Comparison of ENCODE assay signal across 1 cellular context in the genomic region with DNA sequence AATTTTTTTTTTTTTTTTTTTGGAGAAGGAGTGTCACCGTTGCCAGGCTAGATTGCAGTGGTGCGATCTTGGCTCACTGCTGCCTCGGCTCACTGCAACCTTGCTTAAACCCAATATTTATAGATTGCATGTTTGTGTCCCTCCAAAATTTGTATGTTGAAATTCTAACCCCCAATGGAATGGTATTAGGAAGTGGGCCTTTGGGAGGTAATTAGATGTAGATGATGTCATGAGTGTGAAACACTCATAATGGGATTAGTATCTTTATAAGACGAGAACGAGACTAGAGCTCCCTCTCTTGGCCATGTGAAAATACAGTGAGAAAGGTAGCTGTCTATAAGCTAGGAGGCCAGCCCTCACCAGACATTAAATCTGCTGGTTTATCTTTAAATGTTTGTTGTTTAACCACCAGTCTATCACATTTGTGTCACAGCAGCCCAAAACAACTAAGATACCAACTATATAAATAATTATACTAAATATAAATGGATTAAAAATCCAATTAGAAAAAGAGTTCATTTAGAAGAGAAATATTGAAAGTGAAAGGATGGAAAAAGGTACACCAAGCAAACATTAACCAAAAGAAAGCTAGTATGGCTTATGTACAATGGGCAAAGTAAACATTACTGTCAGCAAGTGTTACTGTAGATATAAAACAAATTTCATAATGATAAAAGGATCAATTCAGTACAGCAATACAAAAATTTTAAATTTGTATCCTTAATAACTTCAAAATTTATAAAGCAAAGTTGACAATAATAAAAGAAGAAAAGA.
A peak's percentile ranks its signal among the peaks of the same experiment; 100 is the strongest.
TF ChIP-seq lines count a peak whose summit lies in the region.

No MANE protein-coding gene starts in this region.

TF ChIP-seq in HepG2, 621 proteins besides CTCF, POLR2A, EP300 and RAD21 (continues in another document):
- TF ChIP-seq, protein P1, sequence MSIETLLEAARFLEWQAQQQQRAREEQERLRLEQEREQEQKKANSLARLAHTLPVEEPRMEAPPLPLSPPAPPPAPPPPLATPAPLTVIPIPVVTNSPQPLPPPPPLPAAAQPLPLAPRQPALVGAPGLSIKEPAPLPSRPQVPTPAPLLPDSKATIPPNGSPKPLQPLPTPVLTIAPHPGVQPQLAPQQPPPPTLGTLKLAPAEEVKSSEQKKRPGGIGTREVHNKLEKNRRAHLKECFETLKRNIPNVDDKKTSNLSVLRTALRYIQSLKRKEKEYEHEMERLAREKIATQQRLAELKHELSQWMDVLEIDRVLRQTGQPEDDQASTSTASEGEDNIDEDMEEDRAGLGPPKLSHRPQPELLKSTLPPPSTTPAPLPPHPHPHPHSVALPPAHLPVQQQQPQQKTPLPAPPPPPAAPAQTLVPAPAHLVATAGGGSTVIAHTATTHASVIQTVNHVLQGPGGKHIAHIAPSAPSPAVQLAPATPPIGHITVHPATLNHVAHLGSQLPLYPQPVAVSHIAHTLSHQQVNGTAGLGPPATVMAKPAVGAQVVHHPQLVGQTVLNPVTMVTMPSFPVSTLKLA (IDR thresholded peaks at IDR 0.05): no peak
- TF ChIP-seq, protein P2, sequence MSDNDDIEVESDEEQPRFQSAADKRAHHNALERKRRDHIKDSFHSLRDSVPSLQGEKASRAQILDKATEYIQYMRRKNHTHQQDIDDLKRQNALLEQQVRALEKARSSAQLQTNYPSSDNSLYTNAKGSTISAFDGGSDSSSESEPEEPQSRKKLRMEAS (IDR thresholded peaks at IDR 0.05): no peak
- TF ChIP-seq STAG1 (CRISPR knock-in tag; IDR thresholded peaks at IDR 0.05) (peak; percentile 62), NFIB (CRISPR knock-in tag; IDR thresholded peaks at IDR 0.05; ENCODE audit: borderline replicate concordance) (no peak), HOXA7 (CRISPR knock-in tag; IDR thresholded peaks at IDR 0.05) (no peak), MIXL1 (CRISPR knock-in tag; IDR thresholded peaks at IDR 0.05) (peak; percentile 48; the same call in 1 of the 2 replicates), ERF (CRISPR knock-in tag; IDR thresholded peaks at IDR 0.05) (no peak), ZNF567 (CRISPR knock-in tag; IDR thresholded peaks at IDR 0.05; ENCODE audit: borderline replicate concordance) (no peak), ZNF264 (CRISPR knock-in tag; IDR thresholded peaks at IDR 0.05) (0 out of 2 replicates have a peak, but pooled peaks have one; percentile 27), ZNF768 (CRISPR knock-in tag; IDR thresholded peaks at IDR 0.05) (no peak), ASH2L (IDR thresholded peaks at IDR 0.05; ENCODE audit: insufficient read length, low read depth, low read length) (peak; percentile 31), ZSCAN9 (CRISPR knock-in tag; IDR thresholded peaks at IDR 0.05; ENCODE audit: borderline replicate concordance) (0 out of 2 replicates have a peak, but pooled peaks have one; percentile 28), ZNF839 (CRISPR knock-in tag; IDR thresholded peaks at IDR 0.05; ENCODE audit: borderline replicate concordance) (no peak), ZFP36 (IDR thresholded peaks at IDR 0.05; ENCODE audit: borderline replicate concordance, low read depth, low read length, partially characterized antibody) (no peak), PHF20 (CRISPR knock-in tag; IDR thresholded peaks at IDR 0.05) (no peak), ONECUT2 (CRISPR knock-in tag; IDR thresholded peaks at IDR 0.05) (no peak), ZNF766 (CRISPR knock-in tag; IDR thresholded peaks at IDR 0.05; ENCODE audit: borderline replicate concordance) (no peak), RFX5 (IDR thresholded peaks at IDR 0.05; ENCODE audit: low read depth, low read length) (peak; percentile 91), ZNF777 (CRISPR knock-in tag; IDR thresholded peaks at IDR 0.05) (no peak), CHD2 (IDR thresholded peaks at IDR 0.05; ENCODE audit: low read depth, low read length) (no peak), CENPX (CRISPR knock-in tag; IDR thresholded peaks at IDR 0.05) (no peak), SIX4 (CRISPR knock-in tag; IDR thresholded peaks at IDR 0.05) (no peak), SP1 (IDR thresholded peaks at IDR 0.05) (no peak), SP1 (CRISPR knock-in tag; IDR thresholded peaks at IDR 0.05) (no peak)
- TF ChIP-seq, protein P3, sequence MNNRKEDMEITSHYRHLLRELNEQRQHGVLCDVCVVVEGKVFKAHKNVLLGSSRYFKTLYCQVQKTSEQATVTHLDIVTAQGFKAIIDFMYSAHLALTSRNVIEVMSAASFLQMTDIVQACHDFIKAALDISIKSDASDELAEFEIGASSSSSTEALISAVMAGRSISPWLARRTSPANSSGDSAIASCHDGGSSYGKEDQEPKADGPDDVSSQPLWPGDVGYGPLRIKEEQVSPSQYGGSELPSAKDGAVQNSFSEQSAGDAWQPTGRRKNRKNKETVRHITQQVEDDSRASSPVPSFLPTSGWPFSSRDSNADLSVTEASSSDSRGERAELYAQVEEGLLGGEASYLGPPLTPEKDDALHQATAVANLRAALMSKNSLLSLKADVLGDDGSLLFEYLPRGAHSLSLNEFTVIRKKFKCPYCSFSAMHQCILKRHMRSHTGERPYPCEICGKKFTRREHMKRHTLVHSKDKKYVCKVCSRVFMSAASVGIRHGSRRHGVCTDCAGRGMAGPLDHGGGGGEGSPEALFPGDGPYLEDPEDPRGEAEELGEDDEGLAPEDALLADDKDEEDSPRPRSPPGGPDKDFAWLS (CRISPR knock-in tag; IDR thresholded peaks at IDR 0.05; ENCODE audit: borderline replicate concordance): no peak
- TF ChIP-seq, protein P4, sequence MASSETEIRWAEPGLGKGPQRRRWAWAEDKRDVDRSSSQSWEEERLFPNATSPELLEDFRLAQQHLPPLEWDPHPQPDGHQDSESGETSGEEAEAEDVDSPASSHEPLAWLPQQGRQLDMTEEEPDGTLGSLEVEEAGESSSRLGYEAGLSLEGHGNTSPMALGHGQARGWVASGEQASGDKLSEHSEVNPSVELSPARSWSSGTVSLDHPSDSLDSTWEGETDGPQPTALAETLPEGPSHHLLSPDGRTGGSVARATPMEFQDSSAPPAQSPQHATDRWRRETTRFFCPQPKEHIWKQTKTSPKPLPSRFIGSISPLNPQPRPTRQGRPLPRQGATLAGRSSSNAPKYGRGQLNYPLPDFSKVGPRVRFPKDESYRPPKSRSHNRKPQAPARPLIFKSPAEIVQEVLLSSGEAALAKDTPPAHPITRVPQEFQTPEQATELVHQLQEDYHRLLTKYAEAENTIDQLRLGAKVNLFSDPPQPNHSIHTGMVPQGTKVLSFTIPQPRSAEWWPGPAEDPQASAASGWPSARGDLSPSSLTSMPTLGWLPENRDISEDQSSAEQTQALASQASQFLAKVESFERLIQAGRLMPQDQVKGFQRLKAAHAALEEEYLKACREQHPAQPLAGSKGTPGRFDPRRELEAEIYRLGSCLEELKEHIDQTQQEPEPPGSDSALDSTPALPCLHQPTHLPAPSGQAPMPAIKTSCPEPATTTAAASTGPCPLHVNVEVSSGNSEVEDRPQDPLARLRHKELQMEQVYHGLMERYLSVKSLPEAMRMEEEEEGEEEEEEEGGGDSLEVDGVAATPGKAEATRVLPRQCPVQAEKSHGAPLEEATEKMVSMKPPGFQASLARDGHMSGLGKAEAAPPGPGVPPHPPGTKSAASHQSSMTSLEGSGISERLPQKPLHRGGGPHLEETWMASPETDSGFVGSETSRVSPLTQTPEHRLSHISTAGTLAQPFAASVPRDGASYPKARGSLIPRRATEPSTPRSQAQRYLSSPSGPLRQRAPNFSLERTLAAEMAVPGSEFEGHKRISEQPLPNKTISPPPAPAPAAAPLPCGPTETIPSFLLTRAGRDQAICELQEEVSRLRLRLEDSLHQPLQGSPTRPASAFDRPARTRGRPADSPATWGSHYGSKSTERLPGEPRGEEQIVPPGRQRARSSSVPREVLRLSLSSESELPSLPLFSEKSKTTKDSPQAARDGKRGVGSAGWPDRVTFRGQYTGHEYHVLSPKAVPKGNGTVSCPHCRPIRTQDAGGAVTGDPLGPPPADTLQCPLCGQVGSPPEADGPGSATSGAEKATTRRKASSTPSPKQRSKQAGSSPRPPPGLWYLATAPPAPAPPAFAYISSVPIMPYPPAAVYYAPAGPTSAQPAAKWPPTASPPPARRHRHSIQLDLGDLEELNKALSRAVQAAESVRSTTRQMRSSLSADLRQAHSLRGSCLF (CRISPR knock-in tag; IDR thresholded peaks at IDR 0.05; ENCODE audit: borderline replicate concordance): no peak
- TF ChIP-seq, protein P5, sequence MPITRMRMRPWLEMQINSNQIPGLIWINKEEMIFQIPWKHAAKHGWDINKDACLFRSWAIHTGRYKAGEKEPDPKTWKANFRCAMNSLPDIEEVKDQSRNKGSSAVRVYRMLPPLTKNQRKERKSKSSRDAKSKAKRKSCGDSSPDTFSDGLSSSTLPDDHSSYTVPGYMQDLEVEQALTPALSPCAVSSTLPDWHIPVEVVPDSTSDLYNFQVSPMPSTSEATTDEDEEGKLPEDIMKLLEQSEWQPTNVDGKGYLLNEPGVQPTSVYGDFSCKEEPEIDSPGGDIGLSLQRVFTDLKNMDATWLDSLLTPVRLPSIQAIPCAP (CRISPR knock-in tag; IDR thresholded peaks at IDR 0.05; ENCODE audit: low read depth): no peak
- TF ChIP-seq, protein P6, sequence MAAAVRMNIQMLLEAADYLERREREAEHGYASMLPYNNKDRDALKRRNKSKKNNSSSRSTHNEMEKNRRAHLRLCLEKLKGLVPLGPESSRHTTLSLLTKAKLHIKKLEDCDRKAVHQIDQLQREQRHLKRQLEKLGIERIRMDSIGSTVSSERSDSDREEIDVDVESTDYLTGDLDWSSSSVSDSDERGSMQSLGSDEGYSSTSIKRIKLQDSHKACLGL (CRISPR knock-in tag; IDR thresholded peaks at IDR 0.05): no peak
- TF ChIP-seq, protein P7, sequence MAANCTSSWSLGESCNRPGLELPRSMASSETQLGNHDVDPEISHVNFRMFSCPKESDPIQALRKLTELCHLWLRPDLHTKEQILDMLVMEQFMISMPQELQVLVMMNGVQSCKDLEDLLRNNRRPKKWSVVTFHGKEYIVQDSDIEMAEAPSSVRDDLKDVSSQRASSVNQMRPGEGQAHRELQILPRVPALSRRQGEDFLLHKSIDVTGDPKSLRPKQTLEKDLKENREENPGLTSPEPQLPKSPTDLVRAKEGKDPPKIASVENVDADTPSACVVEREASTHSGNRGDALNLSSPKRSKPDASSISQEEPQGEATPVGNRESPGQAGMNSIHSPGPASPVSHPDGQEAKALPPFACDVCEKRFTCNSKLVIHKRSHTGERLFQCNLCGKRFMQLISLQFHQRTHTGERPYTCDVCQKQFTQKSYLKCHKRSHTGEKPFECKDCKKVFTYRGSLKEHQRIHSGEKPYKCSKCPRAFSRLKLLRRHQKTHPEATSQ (CRISPR knock-in tag; IDR thresholded peaks at IDR 0.05; ENCODE audit: borderline replicate concordance): no peak
- TF ChIP-seq, protein P8, sequence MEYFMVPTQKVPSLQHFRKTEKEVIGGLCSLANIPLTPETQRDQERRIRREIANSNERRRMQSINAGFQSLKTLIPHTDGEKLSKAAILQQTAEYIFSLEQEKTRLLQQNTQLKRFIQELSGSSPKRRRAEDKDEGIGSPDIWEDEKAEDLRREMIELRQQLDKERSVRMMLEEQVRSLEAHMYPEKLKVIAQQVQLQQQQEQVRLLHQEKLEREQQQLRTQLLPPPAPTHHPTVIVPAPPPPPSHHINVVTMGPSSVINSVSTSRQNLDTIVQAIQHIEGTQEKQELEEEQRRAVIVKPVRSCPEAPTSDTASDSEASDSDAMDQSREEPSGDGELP (IDR thresholded peaks at IDR 0.05; ENCODE audit: borderline replicate concordance, low read depth): no peak
- TF ChIP-seq, protein P9, sequence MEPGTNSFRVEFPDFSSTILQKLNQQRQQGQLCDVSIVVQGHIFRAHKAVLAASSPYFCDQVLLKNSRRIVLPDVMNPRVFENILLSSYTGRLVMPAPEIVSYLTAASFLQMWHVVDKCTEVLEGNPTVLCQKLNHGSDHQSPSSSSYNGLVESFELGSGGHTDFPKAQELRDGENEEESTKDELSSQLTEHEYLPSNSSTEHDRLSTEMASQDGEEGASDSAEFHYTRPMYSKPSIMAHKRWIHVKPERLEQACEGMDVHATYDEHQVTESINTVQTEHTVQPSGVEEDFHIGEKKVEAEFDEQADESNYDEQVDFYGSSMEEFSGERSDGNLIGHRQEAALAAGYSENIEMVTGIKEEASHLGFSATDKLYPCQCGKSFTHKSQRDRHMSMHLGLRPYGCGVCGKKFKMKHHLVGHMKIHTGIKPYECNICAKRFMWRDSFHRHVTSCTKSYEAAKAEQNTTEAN (CRISPR knock-in tag; conservative IDR thresholded peaks at IDR 0.05): peak; percentile 52; the same call in 1 of the 2 replicates
- TF ChIP-seq, protein P10, sequence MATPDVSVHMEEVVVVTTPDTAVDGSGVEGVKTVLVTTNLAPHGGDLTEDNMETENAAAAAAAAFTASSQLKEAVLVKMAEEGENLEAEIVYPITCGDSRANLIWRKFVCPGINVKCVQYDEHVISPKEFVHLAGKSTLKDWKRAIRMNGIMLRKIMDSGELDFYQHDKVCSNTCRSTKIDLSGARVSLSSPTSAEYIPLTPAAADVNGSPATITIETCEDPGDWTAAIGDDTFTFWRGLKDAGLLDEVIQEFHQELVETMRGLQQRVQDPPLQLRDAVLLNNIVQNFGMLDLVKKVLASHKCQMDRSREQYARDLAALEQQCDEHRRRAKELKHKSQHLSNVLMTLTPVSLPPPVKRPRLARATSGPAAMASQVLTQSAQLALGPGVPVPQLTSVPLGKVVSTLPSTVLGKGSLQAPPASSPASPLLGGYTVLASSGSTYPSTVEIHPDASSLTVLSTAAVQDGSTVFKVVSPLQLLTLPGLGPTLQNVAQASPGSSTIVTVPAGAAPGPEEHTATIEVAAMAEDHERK (CRISPR knock-in tag; IDR thresholded peaks at IDR 0.05; ENCODE audit: low read depth): no peak
- TF ChIP-seq, protein P11, sequence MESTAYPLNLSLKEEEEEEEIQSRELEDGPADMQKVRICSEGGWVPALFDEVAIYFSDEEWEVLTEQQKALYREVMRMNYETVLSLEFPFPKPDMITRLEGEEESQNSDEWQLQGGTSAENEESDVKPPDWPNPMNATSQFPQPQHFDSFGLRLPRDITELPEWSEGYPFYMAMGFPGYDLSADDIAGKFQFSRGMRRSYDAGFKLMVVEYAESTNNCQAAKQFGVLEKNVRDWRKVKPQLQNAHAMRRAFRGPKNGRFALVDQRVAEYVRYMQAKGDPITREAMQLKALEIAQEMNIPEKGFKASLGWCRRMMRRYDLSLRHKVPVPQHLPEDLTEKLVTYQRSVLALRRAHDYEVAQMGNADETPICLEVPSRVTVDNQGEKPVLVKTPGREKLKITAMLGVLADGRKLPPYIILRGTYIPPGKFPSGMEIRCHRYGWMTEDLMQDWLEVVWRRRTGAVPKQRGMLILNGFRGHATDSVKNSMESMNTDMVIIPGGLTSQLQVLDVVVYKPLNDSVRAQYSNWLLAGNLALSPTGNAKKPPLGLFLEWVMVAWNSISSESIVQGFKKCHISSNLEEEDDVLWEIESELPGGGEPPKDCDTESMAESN (CRISPR knock-in tag; conservative IDR thresholded peaks at IDR 0.05): no peak
